Comparison of ENCODE assay signal across 32 cellular contexts in the genomic region with DNA sequence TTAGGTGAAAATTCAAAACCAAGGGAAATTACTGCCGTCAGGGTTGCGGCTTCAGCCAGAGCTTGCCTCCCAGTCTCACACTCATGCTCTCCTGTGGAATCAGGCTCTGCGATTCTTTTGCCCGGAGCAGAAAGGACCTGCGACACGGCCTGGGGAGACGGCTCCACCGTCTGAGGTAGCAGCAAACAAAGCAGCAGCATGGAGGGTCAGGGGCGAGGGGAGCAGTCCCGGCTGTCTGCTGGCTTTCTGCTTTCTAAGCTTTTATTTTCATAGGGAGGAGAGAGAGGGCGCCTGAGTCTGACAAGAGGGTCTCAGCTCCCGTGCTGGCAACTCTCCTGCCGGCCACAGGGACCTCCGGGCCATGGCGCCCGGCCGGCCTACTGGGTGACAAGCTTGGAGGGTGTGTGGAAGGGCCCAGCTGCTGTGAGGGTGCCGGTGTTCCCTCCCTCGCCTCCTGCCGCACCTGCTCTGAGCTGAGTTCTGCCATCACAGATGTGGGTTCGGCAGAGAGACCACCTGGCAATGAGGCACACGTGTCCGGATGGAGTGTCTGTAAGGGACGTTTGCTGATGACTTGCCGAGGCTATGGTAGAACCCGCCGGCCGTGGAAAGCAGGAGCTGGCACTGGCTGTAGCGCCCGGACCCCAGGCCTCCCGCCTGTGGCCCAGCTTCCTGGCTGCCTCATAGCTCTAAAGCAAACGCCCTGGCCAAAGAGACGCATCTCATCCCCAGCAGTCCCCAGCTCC.
DNase-seq lines count a peak whose midpoint lies in the region; ATAC-seq, FAIRE-seq and TF ChIP-seq lines count a peak whose summit lies in the region.
"Had no signal": no experiment of that assay in that cellular context is flagged by ENCODE, and none has a peak within 500 bp of the region (broad histone marks: within the 10 kb centered on the region; RNA-seq: fewer than 3 reads in every experiment).

No MANE protein-coding gene starts in this region.

- H3K9ac ChIP-seq in BLaER1 treated with 17β-estradiol and CSF1 and Interleukin-3, amounts not matched to agents 10 nM and 100 nM: no peak overlapping the region
- H3K9ac ChIP-seq in kidney (ENCODE audit: low read length in 2 of 2): no peak overlapping the region
- H3K9ac ChIP-seq: parathyroid adenoma had no signal

- FAIRE-seq in kidney (lab: Jason Lieb, UNC): no peak
- FAIRE-seq: keratinocyte had no signal

- peaks cover 0 to 35% (median 10%) of the 10 kb centered on the region in 10 experiments; a peak in 10 of 20 replicates for H3K4me1 ChIP-seq in BLaER1 treated with 17β-estradiol and CSF1 and Interleukin-3, amounts not matched to agents 10 nM and 100 nM
- peaks cover 3% of the 10 kb centered on the region for H3K4me1 ChIP-seq in RWPE2 (ENCODE audit: insufficient read depth, poor library complexity, severe bottlenecking)
- no peaks in the 10 kb centered on the region for H3K4me1 ChIP-seq in kidney (ENCODE audit: control insufficient read depth in 1 of 2, insufficient read depth in 1 of 2, low read depth in 1 of 2, low read length in 2 of 2)
- H3K4me1 ChIP-seq: parathyroid adenoma had no signal

- no peaks in the 10 kb centered on the region for H3K27me3 ChIP-seq in BLaER1 treated with 17β-estradiol and CSF1 and Interleukin-3, amounts not matched to agents 10 nM and 100 nM
- no peaks in the 10 kb centered on the region for H3K27me3 ChIP-seq in RWPE2 (ENCODE audit: insufficient read depth, poor library complexity, severe bottlenecking)
- H3K27me3 ChIP-seq: foreskin keratinocyte had no signal

- peaks cover 0 to 9% (median 8%) of the 10 kb centered on the region in 11 experiments; a peak in 14 of 22 replicates for H3K9me3 ChIP-seq in BLaER1 treated with 17β-estradiol and CSF1 and Interleukin-3, amounts not matched to agents 10 nM and 100 nM (replicated peaks in 1 of 11)
- H3K9me3 ChIP-seq in RWPE2 (ENCODE audit: severe bottlenecking): no peaks in the 10 kb centered on the region
- H3K9me3 ChIP-seq in kidney (ENCODE audit: control insufficient read depth in 1 of 2, low read length in 2 of 2): no peaks in the 10 kb centered on the region
- H3K9me3 ChIP-seq: esophagus squamous epithelium, heart left ventricle, mucosa of descending colon had no signal

- no peak overlapping the region for H3K27ac ChIP-seq in BLaER1 treated with 17β-estradiol and CSF1 and Interleukin-3, amounts not matched to agents 10 nM and 100 nM
- H3K27ac ChIP-seq in RWPE2 (ENCODE audit: poor library complexity, severe bottlenecking) (no peak overlapping the region), kidney (ENCODE audit: low read depth in 2 of 2, low read length in 2 of 2) (no peak overlapping the region)
- H3K27ac ChIP-seq: C4-2B, esophagus squamous epithelium, foreskin keratinocyte, heart left ventricle, parathyroid adenoma had no signal

- no peak overlapping the region for H3K4me3 ChIP-seq in BLaER1 treated with 17β-estradiol and CSF1 and Interleukin-3, amounts not matched to agents 10 nM and 100 nM
- H3K4me3 ChIP-seq in RWPE2 (ENCODE audit: severe bottlenecking) (no peak overlapping the region), kidney (ENCODE audit: low read length in 2 of 2) (no peak overlapping the region)
- H3K4me3 ChIP-seq: esophagus squamous epithelium, heart left ventricle, mucosa of descending colon had no signal

- H3K4me2 ChIP-seq in BLaER1 treated with 17β-estradiol and CSF1 and Interleukin-3, amounts not matched to agents 10 nM and 100 nM: peak overlapping the region in 6 of 11 experiments; percentile 3 to 56 (median 40); a peak in 10 of 22 replicates

- H4K20me1 ChIP-seq in BLaER1 treated with 17β-estradiol and CSF1 and Interleukin-3, amounts not matched to agents 10 nM and 100 nM: no peaks in the 10 kb centered on the region

- ATAC-seq in RWPE2 (ENCODE audit: low read depth) (no peak), sciatic nerve (no peak), HG02642 (IDR thresholded peaks at IDR 0.05; ENCODE audit: poor library complexity, unreplicated experiment) (no peak), HG03045 (IDR thresholded peaks at IDR 0.05; ENCODE audit: unreplicated experiment) (no peak)
- ATAC-seq: activated T-cell treated with anti-CD3 and anti-CD28 coated beads, Interleukin-2, amount 50 U/mL, for 4 hours; foreskin keratinocyte; HCT116; heart left ventricle; mucosa of descending colon; PC-3 had no signal

- DNase-seq in RWPE2 (ENCODE audit: low spot score) (peak; percentile 54), kidney (peak; percentile 63), sciatic nerve (ENCODE audit: low spot score) (peak; percentile 54), T-helper 2 cell (no peak)
- DNase-seq: activated CD4-positive, alpha-beta T cell treated with anti-CD3 and anti-CD28 coated beads, Interleukin-2, amount 50 U/mL, for 1 hour; activated T-cell treated with anti-CD3 and anti-CD28 coated beads, Interleukin-2, amount 50 U/mL, for 4 hours; caudate nucleus; dermis blood vessel endothelial cell; DMS79 treated with DMSO at 0.1 percent for 48 hours; esophagus squamous epithelium; foreskin keratinocyte; GDM1; Kasumi-1; NCI-H1417 treated with DMSO at 0.1 percent for 48 hours; NCI-H2081 treated with DMSO at 0.1 percent for 48 hours; NCI-H2227 treated with DMSO at 0.1 percent for 48 hours; NCI-H526 treated with DMSO at 0.1 percent for 48 hours; NK-92 treated with Interleukin-12 subunit alpha and Interleukin-12 subunit beta, amount 100 ng/mL, for 24 hours; PC-3; SIG-M5; stimulated activated CD4-positive, alpha-beta T cell treated with anti-CD3 and anti-CD28 coated beads, Interleukin-2, amount 100 ng/mL, for 24 hours; SW 1271; T-helper 9 cell had no signal

- TF ChIP-seq CTCF in RWPE2 (IDR thresholded peaks at IDR 0.05; ENCODE audit: poor library complexity, severe bottlenecking) (no peak), kidney (IDR thresholded peaks at IDR 0.05; ENCODE audit: borderline replicate concordance, extremely low read depth, insufficient read depth) (no peak)

- intact Hi-C loops in kidney (cut with DNase I) (no loop called here), sciatic nerve (cut with DNase I) (no loop called here)

- no peaks in the 10 kb centered on the region for H3K36me3 ChIP-seq in BLaER1 treated with 17β-estradiol and CSF1 and Interleukin-3, amounts not matched to agents 10 nM and 100 nM
- H3K36me3 ChIP-seq in RWPE2 (ENCODE audit: low read depth) (no peaks in the 10 kb centered on the region), kidney (ENCODE audit: control insufficient read depth in 1 of 2, insufficient read depth in 2 of 2, low read length in 2 of 2) (no peaks in the 10 kb centered on the region)
- H3K36me3 ChIP-seq: esophagus squamous epithelium, heart left ventricle had no signal

Comparison
In these comparisons a context has a peak if more than half of its experiments do, and no peak if none do; other contexts are left out.
1. DNase-seq: peak in RWPE2 (single experiment), kidney (single experiment) and sciatic nerve (single experiment); none in T-helper 2 cell (0 of 5).